10 cellular contexts compared by ENCODE assay signal in the genomic region with DNA sequence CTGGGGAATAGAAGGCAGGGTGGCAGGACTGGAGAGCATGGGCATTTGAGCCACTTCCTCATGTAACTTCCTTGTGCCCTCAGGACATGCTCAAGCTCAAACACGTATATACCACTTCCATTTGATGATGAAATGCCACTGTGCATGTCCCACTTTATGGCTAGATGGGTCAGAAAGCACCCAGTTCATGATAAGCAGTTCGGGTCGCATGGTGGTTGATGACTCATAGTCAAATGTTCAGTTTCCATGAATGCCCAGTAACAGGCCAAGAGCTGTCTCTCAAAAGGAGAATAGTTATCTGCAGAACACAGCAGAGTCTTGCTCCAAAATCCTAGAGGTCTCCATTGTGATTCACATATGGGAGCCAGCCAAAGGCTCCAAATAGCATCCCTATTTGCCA.
"Had no signal": no experiment of that assay in that cellular context is flagged by ENCODE, and none has a peak within 500 bp of the region (broad histone marks: within the 10 kb centered on the region; RNA-seq: fewer than 3 reads in every experiment).

No MANE protein-coding gene starts in this region.

- DNase-seq: activated CD4-positive, alpha-beta memory T cell treated with anti-CD3 and anti-CD28 coated beads for 36 hours; activated CD8-positive, alpha-beta memory T cell treated with anti-CD3 and anti-CD28 coated beads, Interleukin-2, amount 50 U/mL, for 4 hours; aorta; head of caudate nucleus; natural killer cell; small intestine; tibial artery; uterus had no signal

- H3K4me1 Mint-ChIP-seq: memory B cell, natural killer cell had no signal

- H3K27ac Mint-ChIP-seq: activated CD4-positive, alpha-beta memory T cell treated with anti-CD3 and anti-CD28 coated beads for 36 hours; memory B cell; natural killer cell had no signal

- H3K36me3 Mint-ChIP-seq: activated CD4-positive, alpha-beta memory T cell treated with anti-CD3 and anti-CD28 coated beads for 36 hours; memory B cell; natural killer cell had no signal

- H3K9me3 Mint-ChIP-seq: activated CD4-positive, alpha-beta memory T cell treated with anti-CD3 and anti-CD28 coated beads for 36 hours; memory B cell; natural killer cell had no signal

- ATAC-seq: foreskin keratinocyte, natural killer cell had no signal

- H3K4me3 Mint-ChIP-seq: activated CD4-positive, alpha-beta memory T cell treated with anti-CD3 and anti-CD28 coated beads for 36 hours; memory B cell; natural killer cell had no signal
